ENCODE assay signal across 11 cellular contexts in genomic region chr7:39415091-39415820, GRCh38.
DNase-seq lines count a peak whose midpoint lies in the region; ATAC-seq and TF ChIP-seq lines count a peak whose summit lies in the region.
"Had no signal": no experiment of that assay in that cellular context is flagged by ENCODE, and none has a peak within 500 bp of the region (broad histone marks: within the 10 kb centered on the region; RNA-seq: fewer than 3 reads in every experiment).

No MANE protein-coding gene starts in this region.

- H3K9me3 ChIP-seq in smooth muscle cell (replicated peaks; ENCODE audit: low read depth) = no peaks in the 10 kb centered on the region
- H3K9me3 ChIP-seq: gastroesophageal sphincter, SJSA1 had no signal

- H3K4me1 Mint-ChIP-seq in T-helper 2 cell treated with Interferon-gamma antibody and Interleukin-4, amounts not matched to agents 5 μg/mL and 100 μg/mL, for 36 hours (ENCODE audit: low read depth) = peaks cover 4% of the 10 kb centered on the region
- H3K4me1 Mint-ChIP-seq in effector memory CD8-positive, alpha-beta T cell (ENCODE audit: low read depth in 2 of 2) = peaks cover 5 to 6% of the 10 kb centered on the region in 2 donors

- no peaks in the 10 kb centered on the region for H3K36me3 ChIP-seq in smooth muscle cell (ENCODE audit: low read depth)
- H3K36me3 ChIP-seq: gastroesophageal sphincter, SJSA1 had no signal

- no peak overlapping the region for H2AFZ ChIP-seq in smooth muscle cell (ENCODE audit: low read depth)

- H3K27me3 Mint-ChIP-seq in T-helper 2 cell treated with Interferon-gamma antibody and Interleukin-4, amounts not matched to agents 5 μg/mL and 100 μg/mL, for 36 hours (ENCODE audit: low read depth) = peaks cover 47% of the 10 kb centered on the region
- H3K27me3 Mint-ChIP-seq in effector memory CD8-positive, alpha-beta T cell = peaks cover 46 to 57% of the 10 kb centered on the region in 2 donors

- H3K9ac ChIP-seq in smooth muscle cell (ENCODE audit: low read depth) = no peak overlapping the region

- no peaks in the 10 kb centered on the region for H3K27me3 ChIP-seq in smooth muscle cell (ENCODE audit: low read depth)
- H3K27me3 ChIP-seq: SJSA1 had no signal

- H3K4me2 ChIP-seq in smooth muscle cell = peak overlapping the region; percentile 95

- H3K4me3 ChIP-seq in smooth muscle cell = peak overlapping the region; percentile 56

- H3K27ac ChIP-seq in smooth muscle cell (ENCODE audit: low read depth) = no peak overlapping the region

- no peaks in the 10 kb centered on the region for H3K36me3 Mint-ChIP-seq in T-helper 2 cell treated with Interferon-gamma antibody and Interleukin-4, amounts not matched to agents 5 μg/mL and 100 μg/mL, for 36 hours (ENCODE audit: low read depth)
- no peaks in the 10 kb centered on the region for H3K36me3 Mint-ChIP-seq in effector memory CD8-positive, alpha-beta T cell (ENCODE audit: insufficient read depth)

- H3K4me1 ChIP-seq in smooth muscle cell (ENCODE audit: low read depth) = no peaks in the 10 kb centered on the region

- H3K4me3 Mint-ChIP-seq in T-helper 2 cell treated with Interferon-gamma antibody and Interleukin-4, amounts not matched to agents 5 μg/mL and 100 μg/mL, for 36 hours = peak overlapping the region; percentile 69
- peak overlapping the region; percentile 57 to 76 for H3K4me3 Mint-ChIP-seq in effector memory CD8-positive, alpha-beta T cell

- H3K27ac Mint-ChIP-seq in T-helper 2 cell treated with Interferon-gamma antibody and Interleukin-4, amounts not matched to agents 5 μg/mL and 100 μg/mL, for 36 hours = no peak overlapping the region
- no peak overlapping the region for H3K27ac Mint-ChIP-seq in effector memory CD8-positive, alpha-beta T cell

- WGBS in smooth muscle cell (ENCODE audit: low lambda C conversion rate) = 92% methylated on average over 13 of the region's 13 CpGs

- H3F3A ChIP-seq in smooth muscle cell (ENCODE audit: low read depth) = no peaks in the 10 kb centered on the region

- ATAC-seq in effector memory CD8-positive, alpha-beta T cell (replicated peaks) = no peak
- ATAC-seq in HG03196 (IDR thresholded peaks at IDR 0.05; ENCODE audit: unreplicated experiment) = no peak
- no peak for ATAC-seq in HG03159 (IDR thresholded peaks at IDR 0.05; ENCODE audit: unreplicated experiment)

- DNase-seq in T-helper 2 cell treated with Interferon-gamma antibody and Interleukin-4, amounts not matched to agents 5 μg/mL and 100 μg/mL, for 36 hours (ENCODE audit: low spot score) = no peak
- DNase-seq in T-helper 2 cell (no peak), NCI-H69 (lab: John Stamatoyannopoulos, UW) (peak; percentile 45), smooth muscle cell (lab: John Stamatoyannopoulos, UW; ENCODE audit: unreplicated experiment) (no peak), GM19240 (ENCODE audit: insufficient read length, low spot score) (no peak)
- no peak for DNase-seq in effector memory CD8-positive, alpha-beta T cell
- DNase-seq: NCI-H510A treated with DMSO at 0.1 percent for 48 hours had no signal

- TF ChIP-seq CTCF in smooth muscle cell (IDR thresholded peaks at IDR 0.05; ENCODE audit: borderline replicate concordance, insufficient read depth, poor library complexity, severe bottlenecking) = no peak

- no peaks in the 10 kb centered on the region for H3K9me3 Mint-ChIP-seq in T-helper 2 cell treated with Interferon-gamma antibody and Interleukin-4, amounts not matched to agents 5 μg/mL and 100 μg/mL, for 36 hours
- H3K9me3 Mint-ChIP-seq in effector memory CD8-positive, alpha-beta T cell = no peaks in the 10 kb centered on the region

- H4K20me1 ChIP-seq in smooth muscle cell (ENCODE audit: low read depth) = no peaks in the 10 kb centered on the region

- no peaks in the 10 kb centered on the region for H3K79me2 ChIP-seq in smooth muscle cell (ENCODE audit: low read depth)
